ENCODE assay signal across 9 cellular contexts in the genomic region with DNA sequence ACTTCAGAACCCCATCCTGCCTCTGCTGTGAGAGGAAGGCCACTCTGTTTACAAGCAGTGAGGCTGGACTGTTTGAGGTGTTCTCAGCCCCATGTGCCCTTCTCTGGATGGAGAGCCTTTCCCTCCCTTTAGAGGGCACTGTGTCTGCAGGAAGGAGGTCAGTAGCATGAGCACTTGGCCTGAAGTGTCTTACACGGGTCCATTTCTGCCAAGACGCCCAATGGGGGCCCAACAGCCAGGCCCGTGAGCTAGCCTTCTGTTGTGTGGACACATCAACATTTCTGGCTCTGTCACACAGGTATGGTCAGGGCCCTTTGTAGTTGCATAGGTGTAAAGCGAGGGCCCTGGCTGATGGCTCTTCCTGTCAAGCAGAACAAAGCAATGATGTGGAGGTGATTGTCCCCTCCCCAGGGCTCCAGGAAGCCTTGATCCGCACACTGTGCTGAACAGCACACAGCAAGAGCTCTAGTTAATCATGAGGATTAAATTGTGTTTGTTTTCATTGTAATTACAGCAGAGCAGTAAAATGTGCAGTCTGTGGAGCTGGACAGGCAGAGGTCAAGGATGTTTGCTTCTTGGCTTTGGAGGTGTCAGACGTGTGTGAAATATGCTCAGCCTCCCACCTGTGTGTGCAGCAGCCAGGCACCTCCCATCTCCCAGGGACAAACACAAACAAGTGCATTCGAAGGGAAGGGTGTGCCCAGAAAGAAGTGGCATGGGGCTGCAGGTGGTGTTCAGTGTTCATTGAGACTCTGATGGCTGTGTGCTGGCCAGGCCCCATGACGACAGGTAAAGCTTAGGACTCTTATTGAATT.
DNase-seq lines count a peak whose midpoint lies in the region; FAIRE-seq and TF ChIP-seq lines count a peak whose summit lies in the region.
"Had no signal": no experiment of that assay in that cellular context is flagged by ENCODE, and none has a peak within 500 bp of the region (broad histone marks: within the 10 kb centered on the region; RNA-seq: fewer than 3 reads in every experiment).

No MANE protein-coding gene starts in this region.

- no peaks in the 10 kb centered on the region for H3K36me3 Mint-ChIP-seq in activated T-helper 2 cell treated with anti-CD3 and anti-CD28 coated beads, Interferon-gamma antibody, Interleukin-2, Interleukin-4, amounts not matched to agents 10 μg/mL and 5 μg/mL and 100 μg/mL, durations not matched to agents 14 hours and 24 hours and 36 hours (ENCODE audit: low read depth)
- H3K36me3 Mint-ChIP-seq: naive thymus-derived CD8-positive, alpha-beta T cell had no signal

- no peaks in the 10 kb centered on the region for H3K9me3 Mint-ChIP-seq in activated T-helper 2 cell treated with anti-CD3 and anti-CD28 coated beads, Interferon-gamma antibody, Interleukin-2, Interleukin-4, amounts not matched to agents 10 μg/mL and 5 μg/mL and 100 μg/mL, durations not matched to agents 14 hours and 24 hours and 36 hours
- H3K9me3 Mint-ChIP-seq: naive thymus-derived CD8-positive, alpha-beta T cell had no signal

- H3K27me3 Mint-ChIP-seq in activated T-helper 2 cell treated with anti-CD3 and anti-CD28 coated beads, Interferon-gamma antibody, Interleukin-2, Interleukin-4, amounts not matched to agents 10 μg/mL and 5 μg/mL and 100 μg/mL, durations not matched to agents 14 hours and 24 hours and 36 hours (ENCODE audit: low read depth): peaks cover 11% of the 10 kb centered on the region
- H3K27me3 Mint-ChIP-seq: naive thymus-derived CD8-positive, alpha-beta T cell had no signal

- peak; percentile 38 for TF ChIP-seq CTCF in HFF-Myc (IDR thresholded peaks at IDR 0.05; ENCODE audit: low read depth, low read length, missing control alignments)

- no peak overlapping the region for H3K4me3 ChIP-seq in HFF-Myc (replicated peaks; ENCODE audit: low read depth, low read length)

- FAIRE-seq in urothelium cell line (lab: Jason Lieb, UNC): no peak

- H3K27ac Mint-ChIP-seq in activated T-helper 2 cell treated with anti-CD3 and anti-CD28 coated beads, Interferon-gamma antibody, Interleukin-2, Interleukin-4, amounts not matched to agents 10 μg/mL and 5 μg/mL and 100 μg/mL, durations not matched to agents 14 hours and 24 hours and 36 hours: no peak overlapping the region

- no peak overlapping the region for H3K4me3 Mint-ChIP-seq in activated T-helper 2 cell treated with anti-CD3 and anti-CD28 coated beads, Interferon-gamma antibody, Interleukin-2, Interleukin-4, amounts not matched to agents 10 μg/mL and 5 μg/mL and 100 μg/mL, durations not matched to agents 14 hours and 24 hours and 36 hours (ENCODE audit: low read depth)
- H3K4me3 Mint-ChIP-seq: naive thymus-derived CD8-positive, alpha-beta T cell had no signal

- DNase-seq in COLO668 (lab: John Stamatoyannopoulos, UW; ENCODE audit: unreplicated experiment) (peak; percentile 87), HFF-Myc (ENCODE audit: extremely low read depth, low read depth) (no peak), SHP77 treated with DMSO at 0.1 percent for 48 hours (lab: John Stamatoyannopoulos, UW) (peak; percentile 42), left kidney (ENCODE audit: low read depth, low spot score) (peak; percentile 95), urothelium cell line (ENCODE audit: low spot score) (no peak), AG20443 (ENCODE audit: low spot score) (no peak), NOMO-1 (lab: John Stamatoyannopoulos, UW; ENCODE audit: unreplicated experiment in 2 of 2) (no peak)
- DNase-seq in activated T-helper 2 cell treated with anti-CD3 and anti-CD28 coated beads, Interferon-gamma antibody, Interleukin-2, Interleukin-4, amounts not matched to agents 10 μg/mL and 5 μg/mL and 100 μg/mL, durations not matched to agents 14 hours and 24 hours and 36 hours (ENCODE audit: low spot score): no peak
- DNase-seq: naive thymus-derived CD8-positive, alpha-beta T cell had no signal

- intact Hi-C loops in activated T-helper 2 cell treated with anti-CD3 and anti-CD28 coated beads, Interferon-gamma antibody, Interleukin-2, Interleukin-4, amounts not matched to agents 10 μg/mL and 5 μg/mL and 100 μg/mL, durations not matched to agents 14 hours and 24 hours and 36 hours (cut with micrococcal nuclease): no loop called here

- H3K4me1 Mint-ChIP-seq in activated T-helper 2 cell treated with anti-CD3 and anti-CD28 coated beads, Interferon-gamma antibody, Interleukin-2, Interleukin-4, amounts not matched to agents 10 μg/mL and 5 μg/mL and 100 μg/mL, durations not matched to agents 14 hours and 24 hours and 36 hours (ENCODE audit: low read depth): no peaks in the 10 kb centered on the region

Comparison
In these comparisons a context has a peak if more than half of its experiments do, and no peak if none do; other contexts are left out.
1. DNase-seq: peak in COLO668 (single experiment), SHP77 treated with DMSO at 0.1 percent for 48 hours (single experiment) and left kidney (single experiment); none in HFF-Myc (single experiment), urothelium cell line (single experiment), AG20443 (single experiment), activated T-helper 2 cell treated with anti-CD3 and anti-CD28 coated beads, Interferon-gamma antibody, Interleukin-2, Interleukin-4, amounts not matched to agents 10 μg/mL and 5 μg/mL and 100 μg/mL, durations not matched to agents 14 hours and 24 hours and 36 hours (single experiment) and NOMO-1 (0 of 2).